In genomic region chr21:31967334-31967733, GRCh38 we compare ENCODE assay signal across 21 cellular contexts.
"Had no signal": no experiment of that assay in that cellular context is flagged by ENCODE, and none has a peak within 500 bp of the region (broad histone marks: within the 10 kb centered on the region; RNA-seq: fewer than 3 reads in every experiment).

No MANE protein-coding gene starts in this region.

- H3K4me1 ChIP-seq: heart left ventricle, neural progenitor cell, psoas muscle, right lobe of liver, testis, transverse colon had no signal

- DNase-seq: cortex of kidney; dorsolateral prefrontal cortex; effector CD8-positive, alpha-beta T cell; heart left ventricle; hippocampal formation; left colon; mammary epithelial cell; mucosa of descending colon; naive thymus-derived CD8-positive, alpha-beta T cell; nucleus accumbens; ovary; psoas muscle; retina; right lobe of liver; stimulated activated CD4-positive, alpha-beta T cell treated with anti-CD3 and anti-CD28 coated beads, Interleukin-4, amount 100 ng/mL, for 1 hour; stimulated activated CD8-positive, alpha-beta memory T cell treated with anti-CD3 and anti-CD28 coated beads, Interleukin-4, amount 100 ng/mL, for 48 hours; stimulated activated naive CD8-positive, alpha-beta T cell treated with anti-CD3 and anti-CD28 coated beads, Interleukin-15, amount 100 ng/mL, for 72 hours; testis; transverse colon had no signal

- ATAC-seq: heart left ventricle; left colon; mucosa of descending colon; naive thymus-derived CD8-positive, alpha-beta T cell; psoas muscle; right lobe of liver; stimulated activated effector memory CD8-positive, alpha-beta T cell treated with anti-CD3 and anti-CD28 coated beads, Interleukin-12 subunit alpha, Interleukin-12 subunit beta, amount 100 ng/mL, for 72 hours; stimulated activated naive CD8-positive, alpha-beta T cell treated with anti-CD3 and anti-CD28 coated beads, Interleukin-15, amount 100 ng/mL, for 72 hours had no signal

- H3K9me3 Mint-ChIP-seq: neural progenitor cell had no signal

- H3K36me3 Mint-ChIP-seq: stimulated activated effector memory CD8-positive, alpha-beta T cell treated with anti-CD3 and anti-CD28 coated beads, Interleukin-12 subunit alpha, Interleukin-12 subunit beta, amount 100 ng/mL, for 72 hours had no signal

- H3K27ac ChIP-seq: dorsolateral prefrontal cortex, heart left ventricle, neural progenitor cell, ovary, psoas muscle, right lobe of liver, testis, transverse colon had no signal

- H3K27me3 Mint-ChIP-seq: stimulated activated naive CD8-positive, alpha-beta T cell treated with anti-CD3 and anti-CD28 coated beads, Interleukin-15, amount 100 ng/mL, for 72 hours had no signal

- H3K4me1 Mint-ChIP-seq: stimulated activated effector memory CD8-positive, alpha-beta T cell treated with anti-CD3 and anti-CD28 coated beads, Interleukin-12 subunit alpha, Interleukin-12 subunit beta, amount 100 ng/mL, for 72 hours; stimulated activated naive CD8-positive, alpha-beta T cell treated with anti-CD3 and anti-CD28 coated beads, Interleukin-15, amount 100 ng/mL, for 72 hours had no signal

- H3K36me3 ChIP-seq: heart left ventricle, neural progenitor cell, ovary, right lobe of liver, transverse colon had no signal

- H3K9me3 ChIP-seq: mucosa of descending colon, ovary, psoas muscle, right lobe of liver, testis, transverse colon had no signal

- H3K27me3 ChIP-seq: dorsolateral prefrontal cortex, heart left ventricle, neural progenitor cell, ovary, right lobe of liver, testis, transverse colon had no signal

- H3K4me3 Mint-ChIP-seq: naive thymus-derived CD8-positive, alpha-beta T cell; neural progenitor cell; stimulated activated effector memory CD8-positive, alpha-beta T cell treated with anti-CD3 and anti-CD28 coated beads, Interleukin-12 subunit alpha, Interleukin-12 subunit beta, amount 100 ng/mL, for 72 hours; stimulated activated naive CD8-positive, alpha-beta T cell treated with anti-CD3 and anti-CD28 coated beads, Interleukin-15, amount 100 ng/mL, for 72 hours had no signal

- H3K27ac Mint-ChIP-seq: naive thymus-derived CD8-positive, alpha-beta T cell; neural progenitor cell; stimulated activated effector memory CD8-positive, alpha-beta T cell treated with anti-CD3 and anti-CD28 coated beads, Interleukin-12 subunit alpha, Interleukin-12 subunit beta, amount 100 ng/mL, for 72 hours; stimulated activated naive CD8-positive, alpha-beta T cell treated with anti-CD3 and anti-CD28 coated beads, Interleukin-15, amount 100 ng/mL, for 72 hours had no signal

- H3K4me3 ChIP-seq: dorsolateral prefrontal cortex, heart left ventricle, mucosa of descending colon, neural progenitor cell, ovary, psoas muscle, right lobe of liver, testis, transverse colon had no signal
